Comparison of ENCODE assay signal across 22 cellular contexts in genomic region chr10:92005978-92006377, GRCh38.
A peak's percentile ranks its signal among the peaks of the same experiment; 100 is the strongest.
DNase-seq lines count a peak whose midpoint lies in the region; ATAC-seq, FAIRE-seq and TF ChIP-seq lines count a peak whose summit lies in the region.
"Had no signal": no experiment of that assay in that cellular context is flagged by ENCODE, and none has a peak within 500 bp of the region (broad histone marks: within the 10 kb centered on the region; RNA-seq: fewer than 3 reads in every experiment).

No MANE protein-coding gene starts in this region.

- H3K4me3 Mint-ChIP-seq in central memory CD8-positive, alpha-beta T cell, result no peak overlapping the region
- H3K4me3 Mint-ChIP-seq: B cell; CD4-positive, alpha-beta T cell; CD8-positive, alpha-beta T cell had no signal

- peak; percentile 30 for FAIRE-seq in H54 (lab: Jason Lieb, UNC)
- peak; percentile 10 for FAIRE-seq in small intestine (lab: Jason Lieb, UNC)
- FAIRE-seq: D721Med, GM12891, GM19239 had no signal

- peaks cover 27% of the 10 kb centered on the region for H3K36me3 Mint-ChIP-seq in central memory CD8-positive, alpha-beta T cell (ENCODE audit: insufficient read depth)

- H3K4me1 ChIP-seq in small intestine (ENCODE audit: control insufficient read depth in 2 of 2, insufficient read depth in 1 of 2, low read depth in 1 of 2, low read length in 1 of 2), result no peaks in the 10 kb centered on the region
- H3K4me1 ChIP-seq: Caco-2 had no signal

- DNase-seq in H54 (ENCODE audit: insufficient read length, low spot score), result no peak
- DNase-seq in central memory CD8-positive, alpha-beta T cell (ENCODE audit: low spot score in 2 of 2), result no peak
- DNase-seq in fibroblast of villous mesenchyme (ENCODE audit: low read depth), result peak; percentile 3
- DNase-seq in small intestine, result no peak
- no peak for DNase-seq in SW 1271 (lab: John Stamatoyannopoulos, UW)
- DNase-seq in stimulated activated CD4-positive, alpha-beta T cell treated with anti-CD3 and anti-CD28 coated beads, Interleukin-12 subunit alpha, Interleukin-12 subunit beta, amount 100 ng/mL, for 4 hours, result no peak
- no peak for DNase-seq in cerebellar nuclear complex (lab: John Stamatoyannopoulos, UW)
- DNase-seq: AML-193; Calu3; CD4-positive, alpha-beta T cell; CD8-positive, alpha-beta T cell; DMS79 treated with DMSO at 0.1 percent for 48 hours; GF-D8 had no signal

- H3K9me3 ChIP-seq in small intestine (ENCODE audit: control insufficient read depth, low read depth), result no peaks in the 10 kb centered on the region

- no peaks in the 10 kb centered on the region for H3K27me3 ChIP-seq in small intestine (ENCODE audit: control insufficient read depth in 2 of 2, insufficient read depth in 2 of 2, low read length in 2 of 2)
- H3K27me3 ChIP-seq: BLaER1 treated with 17β-estradiol and CSF1 and Interleukin-3, amounts not matched to agents 10 nM and 100 nM had no signal

- peak overlapping the region; percentile 38 for H3K27ac Mint-ChIP-seq in central memory CD8-positive, alpha-beta T cell (ENCODE audit: low read depth)
- H3K27ac Mint-ChIP-seq: B cell; CD4-positive, alpha-beta T cell; CD8-positive, alpha-beta T cell had no signal

- no peak for ATAC-seq in central memory CD8-positive, alpha-beta T cell (replicated peaks; ENCODE audit: extremely low read depth, poor library complexity, severe bottlenecking)
- ATAC-seq: A549; CD8-positive, alpha-beta T cell had no signal

- no peak overlapping the region for H3K27ac ChIP-seq in small intestine (ENCODE audit: low read depth in 1 of 2, low read length in 1 of 2)
- H3K27ac ChIP-seq: 22Rv1; A549; BLaER1 treated with 17β-estradiol and CSF1 and Interleukin-3, amounts not matched to agents 10 nM and 100 nM; C4-2B had no signal

- no peak overlapping the region for H3K4me3 ChIP-seq in fibroblast of villous mesenchyme (ENCODE audit: low read depth, low read length)
- no peak overlapping the region for H3K4me3 ChIP-seq in small intestine (ENCODE audit: low read depth in 1 of 2, low read length in 2 of 2)
- H3K4me3 ChIP-seq: A549; BLaER1 treated with 17β-estradiol and CSF1 and Interleukin-3, amounts not matched to agents 10 nM and 100 nM had no signal

- no peaks in the 10 kb centered on the region for H3K9me3 Mint-ChIP-seq in central memory CD8-positive, alpha-beta T cell
- H3K9me3 Mint-ChIP-seq: CD8-positive, alpha-beta T cell had no signal

- TF ChIP-seq POLR2A in H54 (IDR thresholded peaks at IDR 0.05; ENCODE audit: low read depth, low read length), result no peak

- WGBS in small intestine, 3 donors, result 93 to 97% (median 96%) methylated on average over 1 of the region's 1 CpG

- H3K27me3 Mint-ChIP-seq in central memory CD8-positive, alpha-beta T cell, result no peaks in the 10 kb centered on the region
- H3K27me3 Mint-ChIP-seq: B cell; CD4-positive, alpha-beta T cell had no signal

- H3K36me3 ChIP-seq in small intestine (ENCODE audit: control insufficient read depth in 2 of 2, insufficient read depth in 2 of 2, low read length in 2 of 2), result peaks cover 4 to 6% of the 10 kb centered on the region in 2 donors

- TF ChIP-seq CTCF in fibroblast of villous mesenchyme (IDR thresholded peaks at IDR 0.05; ENCODE audit: insufficient read depth, low read depth, low read length), result no peak

- peaks cover 17% of the 10 kb centered on the region for H3K4me1 Mint-ChIP-seq in central memory CD8-positive, alpha-beta T cell
- H3K4me1 Mint-ChIP-seq: B cell had no signal
